ENCODE assay signal across 16 cellular contexts in the genomic region with DNA sequence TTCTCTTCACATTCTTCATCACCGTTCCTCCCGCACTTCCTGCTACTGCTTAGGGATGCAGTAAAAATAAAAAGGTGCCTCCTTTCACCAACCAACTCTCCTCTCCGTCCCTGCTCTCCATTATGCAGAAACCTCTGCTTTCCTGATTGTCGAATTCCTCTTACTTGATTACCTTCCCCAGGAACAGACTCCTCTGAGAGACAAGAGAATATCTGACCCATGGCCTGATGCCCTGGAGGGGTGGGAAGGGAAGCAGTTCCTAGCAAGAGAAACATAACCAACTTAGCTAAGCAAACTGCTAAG.
"Had no signal": no experiment of that assay in that cellular context is flagged by ENCODE, and none has a peak within 500 bp of the region (broad histone marks: within the 10 kb centered on the region; RNA-seq: fewer than 3 reads in every experiment).

No MANE protein-coding gene starts in this region.

- H3K27me3 ChIP-seq: ascending aorta, colonic mucosa, hepatocyte, testis, uterus had no signal

- H3K36me3 ChIP-seq: ascending aorta, colonic mucosa, lower lobe of right lung, uterus had no signal

- H3K9me3 ChIP-seq: ascending aorta, colonic mucosa, lower lobe of right lung, testis, uterus had no signal

- H3K4me1 Mint-ChIP-seq: activated naive CD8-positive, alpha-beta T cell treated with anti-CD3 and anti-CD28 coated beads, Interleukin-2, amount 50 U/mL, for 24 hours had no signal

- H3K27ac ChIP-seq: ascending aorta, colonic mucosa, hepatocyte, lower lobe of right lung, testis, uterus had no signal

- H3K4me3 Mint-ChIP-seq: activated naive CD8-positive, alpha-beta T cell treated with anti-CD3 and anti-CD28 coated beads, Interleukin-2, amount 50 U/mL, for 24 hours; activated T-helper 1 cell treated with anti-CD3 and anti-CD28 coated beads, Interleukin-12 subunit alpha, Interleukin-12 subunit beta, Interleukin-2, Interleukin-4 antibody, amounts not matched to agents 30 ng/mL and 10 ng/mL and 1 ng/mL, durations not matched to agents 14 hours and 24 hours and 36 hours; natural killer cell treated with Interleukin-12 subunit alpha and Interleukin-12 subunit beta and Interleukin-15 and Interleukin-18, amount 100 ng/mL, for 72 hours; stimulated activated naive CD8-positive, alpha-beta T cell treated with anti-CD3 and anti-CD28 coated beads, Interleukin-15, Interleukin-2, amounts not matched to agents 100 ng/mL and 50 ng/mL, for 24 hours had no signal

- ATAC-seq: activated naive CD8-positive, alpha-beta T cell treated with anti-CD3 and anti-CD28 coated beads, Interleukin-2, amount 50 U/mL, for 24 hours; lower lobe of right lung; natural killer cell treated with Interleukin-12 subunit alpha and Interleukin-12 subunit beta and Interleukin-15 and Interleukin-18, amount 100 ng/mL, for 72 hours had no signal

- H3K4me3 ChIP-seq: ascending aorta, colonic mucosa, hepatocyte, lower lobe of right lung, testis, uterus had no signal

- DNase-seq: activated CD4-positive, alpha-beta T cell treated with anti-CD3 and anti-CD28 coated beads for 1 hour; activated CD4-positive, alpha-beta T cell treated with anti-CD3 and anti-CD28 coated beads, Interleukin-2, amount 50 U/mL, for 48 hours; activated naive CD4-positive, alpha-beta T cell treated with Interleukin-2 at 50 U/mL for 16 hours; activated naive CD8-positive, alpha-beta T cell treated with anti-CD3 and anti-CD28 coated beads, Interleukin-2, amount 50 U/mL, for 24 hours; effector CD8-positive, alpha-beta T cell; lower lobe of right lung; stimulated activated CD4-positive, alpha-beta T cell treated with anti-CD3 and anti-CD28 coated beads, Interleukin-4, amount 100 ng/mL, for 1 hour; stimulated activated CD8-positive, alpha-beta memory T cell treated with anti-CD3 and anti-CD28 coated beads, Interleukin-4, amount 100 ng/mL, for 48 hours; testis; uterus had no signal

- H3K27ac Mint-ChIP-seq: activated naive CD8-positive, alpha-beta T cell treated with anti-CD3 and anti-CD28 coated beads, Interleukin-2, amount 50 U/mL, for 24 hours; activated T-helper 1 cell treated with anti-CD3 and anti-CD28 coated beads, Interleukin-12 subunit alpha, Interleukin-12 subunit beta, Interleukin-2, Interleukin-4 antibody, amounts not matched to agents 30 ng/mL and 10 ng/mL and 1 ng/mL, durations not matched to agents 14 hours and 24 hours and 36 hours; natural killer cell treated with Interleukin-12 subunit alpha and Interleukin-12 subunit beta and Interleukin-15 and Interleukin-18, amount 100 ng/mL, for 72 hours; stimulated activated naive CD8-positive, alpha-beta T cell treated with anti-CD3 and anti-CD28 coated beads, Interleukin-15, Interleukin-2, amounts not matched to agents 100 ng/mL and 50 ng/mL, for 24 hours had no signal

- H3K9me3 Mint-ChIP-seq: activated naive CD8-positive, alpha-beta T cell treated with anti-CD3 and anti-CD28 coated beads, Interleukin-2, amount 50 U/mL, for 24 hours; activated T-helper 1 cell treated with anti-CD3 and anti-CD28 coated beads, Interleukin-12 subunit alpha, Interleukin-12 subunit beta, Interleukin-2, Interleukin-4 antibody, amounts not matched to agents 30 ng/mL and 10 ng/mL and 1 ng/mL, durations not matched to agents 14 hours and 24 hours and 36 hours; natural killer cell treated with Interleukin-12 subunit alpha and Interleukin-12 subunit beta and Interleukin-15 and Interleukin-18, amount 100 ng/mL, for 72 hours; stimulated activated naive CD8-positive, alpha-beta T cell treated with anti-CD3 and anti-CD28 coated beads, Interleukin-15, Interleukin-2, amounts not matched to agents 100 ng/mL and 50 ng/mL, for 24 hours had no signal

- H3K4me1 ChIP-seq: colonic mucosa, lower lobe of right lung, testis, uterus had no signal

- H3K36me3 Mint-ChIP-seq: natural killer cell treated with Interleukin-12 subunit alpha and Interleukin-12 subunit beta and Interleukin-15 and Interleukin-18, amount 100 ng/mL, for 72 hours had no signal
